In the genomic region with DNA sequence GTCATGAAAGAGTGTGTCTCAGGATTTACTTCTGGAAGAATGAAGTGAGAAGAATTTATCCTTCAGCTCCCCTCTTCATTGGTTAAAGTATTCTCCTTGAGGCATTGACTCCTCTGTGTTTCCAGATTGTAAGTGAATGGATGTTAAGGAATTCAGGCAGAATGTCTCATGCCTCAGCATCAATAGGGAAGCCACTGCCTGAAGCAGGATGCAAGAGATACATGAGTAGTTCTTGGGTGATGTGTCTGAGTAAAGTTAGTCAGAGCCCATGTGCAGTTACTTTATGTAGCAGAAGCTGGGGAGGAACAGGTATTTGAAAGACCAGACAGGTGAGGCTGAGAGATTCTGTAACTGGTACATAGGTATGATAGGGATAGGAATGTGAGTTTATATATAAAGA, we compare ENCODE assay signal across 1 cellular context.
TF ChIP-seq lines count a peak whose summit lies in the region.

No MANE protein-coding gene starts in this region.

TF ChIP-seq in H1, 55 proteins besides CTCF, POLR2A, EP300 and RAD21 (continued from another document):
- no peak for TF ChIP-seq GTF2F1 (IDR thresholded peaks at IDR 0.05; ENCODE audit: borderline replicate concordance, low read depth, low read length)
- TF ChIP-seq ZNF274 (IDR thresholded peaks at IDR 0.05; ENCODE audit: borderline replicate concordance, extremely low read depth, low read length) = no peak
- no peak for TF ChIP-seq JUN (IDR thresholded peaks at IDR 0.05; ENCODE audit: low read depth, low read length)
- TF ChIP-seq BRCA1 (IDR thresholded peaks at IDR 0.05; ENCODE audit: low read depth, low read length) = no peak
- no peak for TF ChIP-seq CEBPB (IDR thresholded peaks at IDR 0.05; ENCODE audit: low read depth, low read length)
- no peak for TF ChIP-seq KDM1A (IDR thresholded peaks at IDR 0.05; ENCODE audit: borderline replicate concordance, low read length)
- TF ChIP-seq GABPA (IDR thresholded peaks at IDR 0.05; ENCODE audit: borderline replicate concordance, insufficient read depth, low read length) = no peak
- no peak for TF ChIP-seq NANOG (IDR thresholded peaks at IDR 0.05; ENCODE audit: insufficient read depth, low read depth, low read length, poor library complexity, severe bottlenecking)
- TF ChIP-seq RBBP5 (IDR thresholded peaks at IDR 0.05; ENCODE audit: borderline replicate concordance, low read depth, low read length) = no peak
